19 cellular contexts compared by ENCODE assay signal in genomic region chr12:53425515-53426150, GRCh38. TPM values are rescaled to one million over a fixed set of nuclear protein-coding genes. Genes with fewer than 3 reads are reported as not detected.
DNase-seq lines count a peak whose midpoint lies in the region; ATAC-seq, FAIRE-seq and TF ChIP-seq lines count a peak whose summit lies in the region.
"Had no signal": no experiment of that assay in that cellular context is flagged by ENCODE, and none has a peak within 500 bp of the region (broad histone marks: within the 10 kb centered on the region; RNA-seq: fewer than 3 reads in every experiment).

No MANE protein-coding gene starts in this region.

- TF ChIP-seq RAD21 in HepG2 (CRISPR knock-in tag; IDR thresholded peaks at IDR 0.05) = no peak

- H3K4me1 ChIP-seq in GM23338 (ENCODE audit: insufficient read depth) (no peaks in the 10 kb centered on the region; the same call in 1 of the 2 replicates), HepG2 (ENCODE audit: insufficient read depth, low read length) (peaks cover 54% of the 10 kb centered on the region), trophoblast cell (ENCODE audit: control insufficient read depth in 1 of 2, insufficient read depth in 2 of 2, low read length in 2 of 2) (peaks cover 0 to 5% of the 10 kb centered on the region in 2 experiments), upper lobe of left lung (peaks cover 5 to 9% (median 6%) of the 10 kb centered on the region in 4 donors), tibial artery (peaks cover 0 to 7% (median 5%) of the 10 kb centered on the region in 4 donors)

- TF ChIP-seq CTCF in GM23338 (conservative IDR thresholded peaks at IDR 0.05; ENCODE audit: low read depth in 2 of 2) (no peak), VCaP (conservative IDR thresholded peaks at IDR 0.05) (no peak), HepG2 (CRISPR knock-in tag; IDR thresholded peaks at IDR 0.05) (no peak), upper lobe of left lung (IDR thresholded peaks at IDR 0.05) (no peak), tibial artery (IDR thresholded peaks at IDR 0.05) (no peak)
- TF ChIP-seq CTCF in CD4-positive, alpha-beta T cell (IDR thresholded peaks at IDR 0.05) = no peak

- no peak overlapping the region for H2BK120ac ChIP-seq in trophoblast cell (ENCODE audit: insufficient read depth, low read length, poor library complexity)

- peak overlapping the region; percentile 61 for H3K9ac ChIP-seq in HepG2 (ENCODE audit: insufficient read depth, low read depth, low read length)
- peak overlapping the region; percentile 17 for H3K9ac ChIP-seq in trophoblast cell (ENCODE audit: low read length)

- H4K12ac ChIP-seq in trophoblast cell (ENCODE audit: low read depth, low read length) = no peak overlapping the region

- peaks cover 18% of the 10 kb centered on the region for H3K27me3 Mint-ChIP-seq in GM23338 (ENCODE audit: insufficient read depth, low read depth, poor library complexity)
- no peaks in the 10 kb centered on the region for H3K27me3 Mint-ChIP-seq in CD4-positive, alpha-beta T cell

- in situ Hi-C loops in HepG2 (cut with HindIII; ENCODE audit: extremely low pct_ligation_motif_present, low pct_unique_long_range_greater_than_20kb) = no loop called here

- H3K14ac ChIP-seq in trophoblast cell (ENCODE audit: low read length) = no peak overlapping the region

- no peaks in the 10 kb centered on the region for H3K79me2 ChIP-seq in GM23338 (replicated peaks; ENCODE audit: insufficient read depth)
- H3K79me2 ChIP-seq in HepG2 (ENCODE audit: insufficient read depth, low read length) = no peaks in the 10 kb centered on the region
- no peaks in the 10 kb centered on the region for H3K79me2 ChIP-seq in trophoblast cell (ENCODE audit: control insufficient read depth, insufficient read depth, low read length, poor library complexity)

- no peak for TF ChIP-seq EP300 in HepG2 (IDR thresholded peaks at IDR 0.05; ENCODE audit: low read depth in 2 of 2, low read length in 2 of 2)
- TF ChIP-seq EP300 in HepG2 (CRISPR knock-in tag; IDR thresholded peaks at IDR 0.05; ENCODE audit: borderline replicate concordance) = no peak
- no peak for TF ChIP-seq EP300 in upper lobe of left lung (IDR thresholded peaks at IDR 0.05)

- no peak overlapping the region for H3K4me2 ChIP-seq in GM23338
- H3K4me2 ChIP-seq in HepG2 (ENCODE audit: low read depth, low read length) = peak overlapping the region; percentile 67
- H3K4me2 ChIP-seq in trophoblast cell (ENCODE audit: low read length) = no peak overlapping the region

- H3K36me3 Mint-ChIP-seq in GM23338 (ENCODE audit: low read depth) = no peaks in the 10 kb centered on the region
- H3K36me3 Mint-ChIP-seq in CD4-positive, alpha-beta T cell (ENCODE audit: low read depth) = no peaks in the 10 kb centered on the region

- peaks cover 13% of the 10 kb centered on the region for H3K4me1 Mint-ChIP-seq in GM23338
- peaks cover 6% of the 10 kb centered on the region for H3K4me1 Mint-ChIP-seq in CD4-positive, alpha-beta T cell (ENCODE audit: low read depth)

- H3K9me3 Mint-ChIP-seq in GM23338 = no peaks in the 10 kb centered on the region
- no peaks in the 10 kb centered on the region for H3K9me3 Mint-ChIP-seq in CD4-positive, alpha-beta T cell

- H3K18ac ChIP-seq in trophoblast cell (ENCODE audit: low read length) = no peak overlapping the region

- POLR2A ChIA-PET in HepG2 (lab: Yijun Ruan, JAX) = interaction anchor here (1.0 to 1.7 kb wide), 3 partner anchors 16 to 104 kb away, joined by 4 to 12 read pairs (median 8); partner anchors contain the start of genes AAAS and PRR13
- POLR2A ChIA-PET in CD4-positive, alpha-beta T cell (lab: Charles Lee) = no interaction called here

- H4K8ac ChIP-seq in trophoblast cell (ENCODE audit: low read depth, low read length) = no peak overlapping the region

- CTCF ChIA-PET in HepG2 (lab: Yijun Ruan, JAX; ENCODE audit: low intra/inter-chr PET ratio, low total read pairs) = no interaction called here
- CTCF ChIA-PET in CD4-positive, alpha-beta T cell (lab: Charles Lee) = interaction anchor here (1.5 kb wide), 1 partner anchor 73 kb away, joined by 4 read pairs; no protein-coding TSS in a partner anchor

- H3K9me3 ChIP-seq in HepG2 (ENCODE audit: low read length) (no peaks in the 10 kb centered on the region), trophoblast cell (ENCODE audit: insufficient read depth, low read depth, low read length) (no peaks in the 10 kb centered on the region), upper lobe of left lung (no peaks in the 10 kb centered on the region), tibial artery (no peaks in the 10 kb centered on the region)
- no peaks in the 10 kb centered on the region for H3K9me3 ChIP-seq in CD4-positive, alpha-beta T cell (ENCODE audit: control insufficient read depth, low read length)
- H3K9me3 ChIP-seq: BE2C had no signal

- no peaks in the 10 kb centered on the region for H3K9me2 ChIP-seq in GM23338 (ENCODE audit: insufficient read depth)

- intact Hi-C loops in HepG2 (cut with micrococcal nuclease; ENCODE audit: unreplicated experiment) = no loop called here
- intact Hi-C loops in tibial artery (cut with DNase I; ENCODE audit: low total_unique reads) = no loop called here
- intact Hi-C loops in CD4-positive, alpha-beta T cell (cut with DNase I, micrococcal nuclease) = no loop called here

- no peak overlapping the region for H2BK5ac ChIP-seq in trophoblast cell (ENCODE audit: low read depth, low read length, poor library complexity)

- H4K20me1 ChIP-seq in GM23338 (replicated peaks; ENCODE audit: insufficient read depth) = no peaks in the 10 kb centered on the region
- H4K20me1 ChIP-seq in HepG2 (ENCODE audit: insufficient read depth, low read length) = no peaks in the 10 kb centered on the region

- H2AK5ac ChIP-seq in trophoblast cell (ENCODE audit: low read length) = no peak overlapping the region

- TF ChIP-seq POLR2A in HepG2 (IDR thresholded peaks at IDR 0.05; ENCODE audit: insufficient read depth in 1 of 2, low read depth in 2 of 2, low read length in 2 of 2) = no peak
- no peak for TF ChIP-seq POLR2A in upper lobe of left lung (IDR thresholded peaks at IDR 0.05)

- H4K91ac ChIP-seq in trophoblast cell (ENCODE audit: low read depth, low read length) = no peak overlapping the region

- H2BK12ac ChIP-seq in trophoblast cell (ENCODE audit: low read length) = no peak overlapping the region

- 52% methylated on average over 6 of the region's 11 CpGs for WGBS in HepG2 (ENCODE audit: low lambda C conversion rate)
- no CpG with 5 or more reads among the region's 11 CpGs for WGBS in trophoblast cell (ENCODE audit: extremely low coverage, insufficient coverage, insufficient read length)
- WGBS in upper lobe of left lung, 2 donors = 80 to 84% methylated on average over 11 of the region's 11 CpGs

- H3K27ac ChIP-seq in GM23338 (ENCODE audit: low read depth) = no peak overlapping the region
- peak overlapping the region; percentile 73 for H3K27ac ChIP-seq in VCaP
- H3K27ac ChIP-seq in HepG2 (ENCODE audit: extremely low read length, insufficient read depth, low read length) = no peak overlapping the region
- H3K27ac ChIP-seq in trophoblast cell (ENCODE audit: low read depth, low read length) = no peak overlapping the region
- no peak overlapping the region for H3K27ac ChIP-seq in upper lobe of left lung
- H3K27ac ChIP-seq in tibial artery = no peak overlapping the region
- no peak overlapping the region for H3K27ac ChIP-seq in CD4-positive, alpha-beta T cell (ENCODE audit: low read depth, low read length)

- ATAC-seq in GM23338 = peak; percentile 8; the same call in 1 of the 3 replicates
- peak; percentile 60 for ATAC-seq in HepG2
- no peak for ATAC-seq in upper lobe of left lung (ENCODE audit: low FRiP score in 2 of 2)
- ATAC-seq in CD4-positive, alpha-beta T cell (ENCODE audit: poor library complexity) = no peak

- DNase-seq in GM23338 (ENCODE audit: low spot score) = no peak
- no peak for DNase-seq in HepG2 (ENCODE audit: low spot score)
- no peak for DNase-seq in trophoblast cell
- no peak for DNase-seq in upper lobe of left lung
- no peak for DNase-seq in tibial artery
- DNase-seq in CD4-positive, alpha-beta T cell = no peak
- no peak for DNase-seq in activated CD8-positive, alpha-beta memory T cell treated with anti-CD3 and anti-CD28 coated beads, Interleukin-2, amount 50 U/mL, for 48 hours
- DNase-seq: ACHN, GF-D8, MM.1S, NCI-H1105, NCI-H187, NCI-H2171, NCI-H510A, SHP77 treated with DMSO at 0.1 percent for 48 hours had no signal

- no peaks in the 10 kb centered on the region for H3K36me3 ChIP-seq in GM23338 (ENCODE audit: insufficient read depth)
- H3K36me3 ChIP-seq in HepG2 (replicated peaks in 1 of 2; ENCODE audit: control insufficient read depth in 1 of 2, insufficient read depth in 2 of 2, low read length in 2 of 2) = no peaks in the 10 kb centered on the region
- no peaks in the 10 kb centered on the region for H3K36me3 ChIP-seq in trophoblast cell (ENCODE audit: control insufficient read depth in 1 of 2, insufficient read depth in 2 of 2, low read length in 2 of 2)
- no peaks in the 10 kb centered on the region for H3K36me3 ChIP-seq in upper lobe of left lung
- H3K36me3 ChIP-seq in tibial artery = no peaks in the 10 kb centered on the region
- H3K36me3 ChIP-seq: BE2C had no signal

- H3K4me3 ChIP-seq in GM23338 = no peak overlapping the region
- H3K4me3 ChIP-seq in HepG2 (replicated peaks in 1 of 3; ENCODE audit: insufficient read depth in 1 of 3, low read depth in 2 of 3, low read length in 3 of 3) = peak overlapping the region in 2 of 3 experiments; percentile 25 to 56; a peak in 3 of 6 replicates
- H3K4me3 ChIP-seq in trophoblast cell (ENCODE audit: low read depth, low read length) = no peak overlapping the region
- H3K4me3 ChIP-seq in upper lobe of left lung = no peak overlapping the region
- H3K4me3 ChIP-seq in tibial artery = no peak overlapping the region

- H3K4me3 Mint-ChIP-seq in GM23338 = no peak overlapping the region
- no peak overlapping the region for H3K4me3 Mint-ChIP-seq in CD4-positive, alpha-beta T cell

- H2AFZ ChIP-seq in GM23338 (no peak overlapping the region), HepG2 (ENCODE audit: low read length) (peak overlapping the region; percentile 77), trophoblast cell (ENCODE audit: insufficient read depth, low read length, poor library complexity) (no peak overlapping the region)

- H3F3A ChIP-seq in GM23338 (replicated peaks; ENCODE audit: low read depth) = 0 out of 2 replicates have a peak, but pooled peaks cover 3% of the 10 kb centered on the region

- H3K23ac ChIP-seq in trophoblast cell (ENCODE audit: low read length) = no peak overlapping the region

- H3K79me1 ChIP-seq in trophoblast cell (ENCODE audit: low read length) = peaks cover 3% of the 10 kb centered on the region

- H3K27me3 ChIP-seq in GM23338 (ENCODE audit: insufficient read depth) = no peaks in the 10 kb centered on the region
- H3K27me3 ChIP-seq in HepG2 (ENCODE audit: control insufficient read depth in 1 of 2, insufficient read depth in 2 of 2, low read length in 2 of 2) = 0 out of 5 replicates have a peak, but pooled peaks cover 0 to 4% of the 10 kb centered on the region in 2 experiments
- H3K27me3 ChIP-seq in trophoblast cell (ENCODE audit: insufficient read depth, low read length) = no peaks in the 10 kb centered on the region
- no peaks in the 10 kb centered on the region for H3K27me3 ChIP-seq in upper lobe of left lung
- H3K27me3 ChIP-seq in tibial artery = no peaks in the 10 kb centered on the region
- H3K27me3 ChIP-seq in CD4-positive, alpha-beta T cell (ENCODE audit: control insufficient read depth, insufficient read depth, low read length) = no peaks in the 10 kb centered on the region
- H3K27me3 ChIP-seq: BE2C had no signal

- FAIRE-seq in HepG2 (lab: Jason Lieb, UNC) = no peak
- FAIRE-seq: GM19239, RCC 7860 had no signal

- BruUV-seq in HepG2 (replicated peaks; lab: Mats Ljungman, UMichigan) = no TSS peak

- H3K4ac ChIP-seq in trophoblast cell (ENCODE audit: low read depth, low read length) = no peak overlapping the region

- no peak overlapping the region for H3K27ac Mint-ChIP-seq in GM23338
- H3K27ac Mint-ChIP-seq in CD4-positive, alpha-beta T cell = no peak overlapping the region

RNA-seq across cellular contexts. Expression of gene AMHR2, which starts 2.0 kb away (rescaled TPM):
- total RNA-seq in GM23338 (2014; rRNA removed; shearing (Covaris generic)) = 0.24 TPM in 1 of 2 replicates, not detected in the other
- not detected in 2 replicates for polyA plus RNA-seq in GM23338 (2016; fragmentation: Nextera tagmentation; extraction: Ambion mirVana)
- total RNA-seq in HepG2 (2016; rRNA removed; fragmentation: Illumina TruSeq; extraction: Trizol) = 0.58 and 0.90 TPM in 2 replicates
- total RNA-seq in HepG2 (2016; cell fraction: cytosol; rRNA removed; fragmentation: Illumina TruSeq; extraction: Trizol; ENCODE audit: low read depth) = 0.44 and 0.81 TPM in 2 replicates
- 0.45 and 1.1 TPM in 2 replicates for total RNA-seq in HepG2 (2016; cell fraction: insoluble cytoplasmic fraction; rRNA removed; fragmentation: Illumina TruSeq; extraction: Trizol)
- 0.59 and 0.83 TPM in 2 replicates for total RNA-seq in HepG2 (2016; cell fraction: membrane; rRNA removed; fragmentation: Illumina TruSeq; extraction: Trizol)
- total RNA-seq in HepG2 (2016; cell fraction: nucleus; rRNA removed; fragmentation: Illumina TruSeq; extraction: Trizol) = 0.37 TPM in 1 of 2 replicates, not detected in the other
- 0.24 and 0.50 TPM in 2 replicates for polyA plus RNA-seq in HepG2 (2011; rRNA removed)
- 0.37 and 0.81 TPM in 2 replicates for polyA plus RNA-seq in HepG2 (2011; cell fraction: cytosol; rRNA removed)
- 0.80 and 0.90 TPM in 2 replicates for polyA plus RNA-seq in HepG2 (2011; cell fraction: nucleus; rRNA removed)
- polyA plus RNA-seq in HepG2 (2012) = 0.15 and 0.21 TPM in 2 replicates
- polyA plus RNA-seq in HepG2 (2016; cell fraction: cytosol; fragmentation: Illumina TruSeq; extraction: Trizol; ENCODE audit: low read depth) = 0.43 and 0.48 TPM in 2 replicates
- 0.48 and 1.4 TPM in 2 replicates for polyA plus RNA-seq in HepG2 (2016; cell fraction: insoluble cytoplasmic fraction; fragmentation: Illumina TruSeq; extraction: Trizol; ENCODE audit: low read depth)
- 0.47 and 0.73 TPM in 2 replicates for polyA plus RNA-seq in HepG2 (2016; cell fraction: membrane; fragmentation: Illumina TruSeq; extraction: Trizol; ENCODE audit: low read depth)
- polyA plus RNA-seq in HepG2 (2016; cell fraction: nucleus; fragmentation: Illumina TruSeq; extraction: Trizol; ENCODE audit: insufficient read depth, low read depth) = 0.80 and 0.85 TPM in 2 replicates
- polyA minus RNA-seq in HepG2 (2011; rRNA and poly(A)+ RNA removed; ENCODE audit: low replicate concordance) = 0.49 and 0.66 TPM in 2 replicates
- not detected in 2 replicates for polyA minus RNA-seq in HepG2 (2011; cell fraction: cytosol; rRNA and poly(A)+ RNA removed)
- polyA minus RNA-seq in HepG2 (2011; cell fraction: nucleus; rRNA and poly(A)+ RNA removed) = 0.25 and 0.64 TPM in 2 replicates
- polyA plus RNA-seq in trophoblast cell (2013) = 0.82 and 0.89 TPM in 2 replicates
- 1 to 10 TPM in 1 of 6 donors, under 1 TPM in 3, not detected in 2; 0.24 to 1.0 (median 0.41) TPM for total RNA-seq in upper lobe of left lung
- not detected for total RNA-seq in CD4-positive, alpha-beta T cell

RNA-seq across cellular contexts. Expression of gene PRR13, which starts 15.9 kb away (rescaled TPM):
- total RNA-seq in GM23338 (2014; rRNA removed; shearing (Covaris generic)) = 70.5 and 120 TPM in 2 replicates
- 302 and 303 TPM in 2 replicates for polyA plus RNA-seq in GM23338 (2016; fragmentation: Nextera tagmentation; extraction: Ambion mirVana)
- 102 and 109 TPM in 2 replicates for total RNA-seq in HepG2 (2016; rRNA removed; fragmentation: Illumina TruSeq; extraction: Trizol)
- 78.3 and 97.6 TPM in 2 replicates for total RNA-seq in HepG2 (2016; cell fraction: cytosol; rRNA removed; fragmentation: Illumina TruSeq; extraction: Trizol; ENCODE audit: low read depth)
- total RNA-seq in HepG2 (2016; cell fraction: insoluble cytoplasmic fraction; rRNA removed; fragmentation: Illumina TruSeq; extraction: Trizol) = 99.2 and 114 TPM in 2 replicates
- total RNA-seq in HepG2 (2016; cell fraction: membrane; rRNA removed; fragmentation: Illumina TruSeq; extraction: Trizol) = 113 and 134 TPM in 2 replicates
- 37.8 and 46.1 TPM in 2 replicates for total RNA-seq in HepG2 (2016; cell fraction: nucleus; rRNA removed; fragmentation: Illumina TruSeq; extraction: Trizol)
- 65.0 and 70.4 TPM in 2 replicates for polyA plus RNA-seq in HepG2 (2011; rRNA removed)
- 58.7 and 62.8 TPM in 2 replicates for polyA plus RNA-seq in HepG2 (2011; cell fraction: cytosol; rRNA removed)
- polyA plus RNA-seq in HepG2 (2011; cell fraction: nucleus; rRNA removed) = 20.0 and 31.0 TPM in 2 replicates
- polyA plus RNA-seq in HepG2 (2012) = 99.5 and 141 TPM in 2 replicates
- 115 and 156 TPM in 2 replicates for polyA plus RNA-seq in HepG2 (2016; cell fraction: cytosol; fragmentation: Illumina TruSeq; extraction: Trizol; ENCODE audit: low read depth)
- 164 and 180 TPM in 2 replicates for polyA plus RNA-seq in HepG2 (2016; cell fraction: insoluble cytoplasmic fraction; fragmentation: Illumina TruSeq; extraction: Trizol; ENCODE audit: low read depth)
- polyA plus RNA-seq in HepG2 (2016; cell fraction: membrane; fragmentation: Illumina TruSeq; extraction: Trizol; ENCODE audit: low read depth) = 149 and 177 TPM in 2 replicates
- 113 and 118 TPM in 2 replicates for polyA plus RNA-seq in HepG2 (2016; cell fraction: nucleus; fragmentation: Illumina TruSeq; extraction: Trizol; ENCODE audit: insufficient read depth, low read depth)
- polyA minus RNA-seq in HepG2 (2011; rRNA and poly(A)+ RNA removed; ENCODE audit: low replicate concordance) = 59.9 and 104 TPM in 2 replicates
- 20.7 and 32.5 TPM in 2 replicates for polyA minus RNA-seq in HepG2 (2011; cell fraction: cytosol; rRNA and poly(A)+ RNA removed)
- polyA minus RNA-seq in HepG2 (2011; cell fraction: nucleus; rRNA and poly(A)+ RNA removed) = 18.5 and 23.0 TPM in 2 replicates
- 229 and 234 TPM in 2 replicates for polyA plus RNA-seq in trophoblast cell (2013)
- 100 to 1,000 TPM in 3 of 6 donors, 10 to 100 TPM in 3; 81.5 to 198 (median 105) TPM for total RNA-seq in upper lobe of left lung
- total RNA-seq in CD4-positive, alpha-beta T cell = 100 to 1,000 TPM; 133 to 142 TPM

RNA-seq across cellular contexts. Expression of gene PCBP2, which starts 26.3 kb away (rescaled TPM):
- total RNA-seq in GM23338 (2014; rRNA removed; shearing (Covaris generic)) = 676 and 713 TPM in 2 replicates
- polyA plus RNA-seq in GM23338 (2016; fragmentation: Nextera tagmentation; extraction: Ambion mirVana) (397 and 473 TPM in 2 replicates), HepG2 (2011; rRNA removed) (345 and 390 TPM in 2 replicates)
- total RNA-seq in HepG2 (2016; rRNA removed; fragmentation: Illumina TruSeq; extraction: Trizol) (154 and 265 TPM in 2 replicates), upper lobe of left lung (100 to 1,000 TPM; 346 to 723 (median 513) TPM)
- 156 and 172 TPM in 2 replicates for total RNA-seq in HepG2 (2016; cell fraction: cytosol; rRNA removed; fragmentation: Illumina TruSeq; extraction: Trizol; ENCODE audit: low read depth)
- total RNA-seq in HepG2 (2016; cell fraction: insoluble cytoplasmic fraction; rRNA removed; fragmentation: Illumina TruSeq; extraction: Trizol) = 132 and 265 TPM in 2 replicates
- 447 and 497 TPM in 2 replicates for total RNA-seq in HepG2 (2016; cell fraction: membrane; rRNA removed; fragmentation: Illumina TruSeq; extraction: Trizol)
- total RNA-seq in HepG2 (2016; cell fraction: nucleus; rRNA removed; fragmentation: Illumina TruSeq; extraction: Trizol) = 279 and 306 TPM in 2 replicates
- polyA plus RNA-seq in HepG2 (2011; cell fraction: cytosol; rRNA removed) = 323 and 364 TPM in 2 replicates
- 477 and 513 TPM in 2 replicates for polyA plus RNA-seq in HepG2 (2011; cell fraction: nucleus; rRNA removed)
- 786 and 1,014 TPM in 2 replicates for polyA plus RNA-seq in HepG2 (2012)
- 954 and 1,027 TPM in 2 replicates for polyA plus RNA-seq in HepG2 (2016; cell fraction: cytosol; fragmentation: Illumina TruSeq; extraction: Trizol; ENCODE audit: low read depth)
- 599 and 702 TPM in 2 replicates for polyA plus RNA-seq in HepG2 (2016; cell fraction: insoluble cytoplasmic fraction; fragmentation: Illumina TruSeq; extraction: Trizol; ENCODE audit: low read depth)
- polyA plus RNA-seq in HepG2 (2016; cell fraction: membrane; fragmentation: Illumina TruSeq; extraction: Trizol; ENCODE audit: low read depth) = 1,162 and 1,386 TPM in 2 replicates
- polyA plus RNA-seq in HepG2 (2016; cell fraction: nucleus; fragmentation: Illumina TruSeq; extraction: Trizol; ENCODE audit: insufficient read depth, low read depth) = 670 and 689 TPM in 2 replicates
- polyA minus RNA-seq in HepG2 (2011; rRNA and poly(A)+ RNA removed; ENCODE audit: low replicate concordance) = 709 and 1,043 TPM in 2 replicates
- 515 and 646 TPM in 2 replicates for polyA minus RNA-seq in HepG2 (2011; cell fraction: cytosol; rRNA and poly(A)+ RNA removed)
- 549 and 596 TPM in 2 replicates for polyA minus RNA-seq in HepG2 (2011; cell fraction: nucleus; rRNA and poly(A)+ RNA removed)
- polyA plus RNA-seq in trophoblast cell (2013) = 585 and 609 TPM in 2 replicates
- total RNA-seq in CD4-positive, alpha-beta T cell = 1,000 to 10,000 TPM; 1,331 to 1,359 TPM

RNA-seq across cellular contexts. Expression of gene SP1, which starts 45.7 kb away (rescaled TPM):
- 68.4 and 73.3 TPM in 2 replicates for total RNA-seq in GM23338 (2014; rRNA removed; shearing (Covaris generic))
- polyA plus RNA-seq in GM23338 (2016; fragmentation: Nextera tagmentation; extraction: Ambion mirVana) = 10.6 and 11.1 TPM in 2 replicates
- 27.5 and 46.7 TPM in 2 replicates for total RNA-seq in HepG2 (2016; rRNA removed; fragmentation: Illumina TruSeq; extraction: Trizol)
- total RNA-seq in HepG2 (2016; cell fraction: cytosol; rRNA removed; fragmentation: Illumina TruSeq; extraction: Trizol; ENCODE audit: low read depth) = 3.0 and 3.4 TPM in 2 replicates
- total RNA-seq in HepG2 (2016; cell fraction: insoluble cytoplasmic fraction; rRNA removed; fragmentation: Illumina TruSeq; extraction: Trizol) = 29.7 and 40.6 TPM in 2 replicates
- total RNA-seq in HepG2 (2016; cell fraction: membrane; rRNA removed; fragmentation: Illumina TruSeq; extraction: Trizol) = 13.8 and 14.7 TPM in 2 replicates
- total RNA-seq in HepG2 (2016; cell fraction: nucleus; rRNA removed; fragmentation: Illumina TruSeq; extraction: Trizol) = 23.5 and 24.3 TPM in 2 replicates
- 26.5 and 27.3 TPM in 2 replicates for polyA plus RNA-seq in HepG2 (2011; rRNA removed)
- polyA plus RNA-seq in HepG2 (2011; cell fraction: cytosol; rRNA removed) = 18.2 TPM in 2 replicates
- 30.1 and 31.9 TPM in 2 replicates for polyA plus RNA-seq in HepG2 (2011; cell fraction: nucleus; rRNA removed)
- polyA plus RNA-seq in HepG2 (2012) = 14.7 and 15.8 TPM in 2 replicates
- 0.63 and 0.79 TPM in 2 replicates for polyA plus RNA-seq in HepG2 (2016; cell fraction: cytosol; fragmentation: Illumina TruSeq; extraction: Trizol; ENCODE audit: low read depth)
- 22.5 and 22.9 TPM in 2 replicates for polyA plus RNA-seq in HepG2 (2016; cell fraction: insoluble cytoplasmic fraction; fragmentation: Illumina TruSeq; extraction: Trizol; ENCODE audit: low read depth)
- polyA plus RNA-seq in HepG2 (2016; cell fraction: membrane; fragmentation: Illumina TruSeq; extraction: Trizol; ENCODE audit: low read depth) = 2.7 and 3.3 TPM in 2 replicates
- 25.6 and 29.7 TPM in 2 replicates for polyA plus RNA-seq in HepG2 (2016; cell fraction: nucleus; fragmentation: Illumina TruSeq; extraction: Trizol; ENCODE audit: insufficient read depth, low read depth)
- polyA minus RNA-seq in HepG2 (2011; rRNA and poly(A)+ RNA removed; ENCODE audit: low replicate concordance) = 128 and 335 TPM in 2 replicates
- 38.1 and 39.5 TPM in 2 replicates for polyA minus RNA-seq in HepG2 (2011; cell fraction: cytosol; rRNA and poly(A)+ RNA removed)
- polyA minus RNA-seq in HepG2 (2011; cell fraction: nucleus; rRNA and poly(A)+ RNA removed) = 31.4 and 32.7 TPM in 2 replicates
- polyA plus RNA-seq in trophoblast cell (2013) = 50.5 and 51.4 TPM in 2 replicates
- total RNA-seq in upper lobe of left lung = 10 to 100 TPM; 46.6 to 82.2 (median 61.7) TPM
- 10 to 100 TPM; 42.3 to 43.3 TPM for total RNA-seq in CD4-positive, alpha-beta T cell

Comparison
In these comparisons a context has a peak if more than half of its experiments do, and no peak if none do; other contexts are left out.
1. ATAC-seq: peak in GM23338 (single experiment) and HepG2 (single experiment); none in upper lobe of left lung (0 of 2) and CD4-positive, alpha-beta T cell (single experiment).
2. H3K4me3 ChIP-seq: peak in HepG2 (2 of 3); none in GM23338 (single experiment), trophoblast cell (single experiment), upper lobe of left lung (0 of 4) and tibial artery (0 of 2).